In genomic region chr9:133367778-133368177, GRCh38 we compare ENCODE assay signal across 2 cellular contexts.
TF ChIP-seq lines count a peak whose summit lies in the region.

No MANE protein-coding gene starts in this region.

TF ChIP-seq in liver, 16 proteins besides CTCF, POLR2A, EP300 and RAD21:
- TF ChIP-seq, protein P1, sequence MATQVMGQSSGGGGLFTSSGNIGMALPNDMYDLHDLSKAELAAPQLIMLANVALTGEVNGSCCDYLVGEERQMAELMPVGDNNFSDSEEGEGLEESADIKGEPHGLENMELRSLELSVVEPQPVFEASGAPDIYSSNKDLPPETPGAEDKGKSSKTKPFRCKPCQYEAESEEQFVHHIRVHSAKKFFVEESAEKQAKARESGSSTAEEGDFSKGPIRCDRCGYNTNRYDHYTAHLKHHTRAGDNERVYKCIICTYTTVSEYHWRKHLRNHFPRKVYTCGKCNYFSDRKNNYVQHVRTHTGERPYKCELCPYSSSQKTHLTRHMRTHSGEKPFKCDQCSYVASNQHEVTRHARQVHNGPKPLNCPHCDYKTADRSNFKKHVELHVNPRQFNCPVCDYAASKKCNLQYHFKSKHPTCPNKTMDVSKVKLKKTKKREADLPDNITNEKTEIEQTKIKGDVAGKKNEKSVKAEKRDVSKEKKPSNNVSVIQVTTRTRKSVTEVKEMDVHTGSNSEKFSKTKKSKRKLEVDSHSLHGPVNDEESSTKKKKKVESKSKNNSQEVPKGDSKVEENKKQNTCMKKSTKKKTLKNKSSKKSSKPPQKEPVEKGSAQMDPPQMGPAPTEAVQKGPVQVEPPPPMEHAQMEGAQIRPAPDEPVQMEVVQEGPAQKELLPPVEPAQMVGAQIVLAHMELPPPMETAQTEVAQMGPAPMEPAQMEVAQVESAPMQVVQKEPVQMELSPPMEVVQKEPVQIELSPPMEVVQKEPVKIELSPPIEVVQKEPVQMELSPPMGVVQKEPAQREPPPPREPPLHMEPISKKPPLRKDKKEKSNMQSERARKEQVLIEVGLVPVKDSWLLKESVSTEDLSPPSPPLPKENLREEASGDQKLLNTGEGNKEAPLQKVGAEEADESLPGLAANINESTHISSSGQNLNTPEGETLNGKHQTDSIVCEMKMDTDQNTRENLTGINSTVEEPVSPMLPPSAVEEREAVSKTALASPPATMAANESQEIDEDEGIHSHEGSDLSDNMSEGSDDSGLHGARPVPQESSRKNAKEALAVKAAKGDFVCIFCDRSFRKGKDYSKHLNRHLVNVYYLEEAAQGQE (IDR thresholded peaks at IDR 0.05), result no peak

TF ChIP-seq in HepG2, 621 proteins besides CTCF, POLR2A, EP300 and RAD21:
- TF ChIP-seq ADNP (CRISPR knock-in tag; IDR thresholded peaks at IDR 0.05) (no peak), AHR (CRISPR knock-in tag; IDR thresholded peaks at IDR 0.05) (no peak), HNF1B (CRISPR knock-in tag; IDR thresholded peaks at IDR 0.05) (no peak), ATM (IDR thresholded peaks at IDR 0.05; ENCODE audit: borderline replicate concordance) (no peak), KDM5A (IDR thresholded peaks at IDR 0.05; ENCODE audit: borderline replicate concordance, low read length) (no peak), CENPX (CRISPR knock-in tag; IDR thresholded peaks at IDR 0.05) (no peak), RBM39 (IDR thresholded peaks at IDR 0.05; ENCODE audit: low read depth, low read length, poor library complexity, severe bottlenecking) (no peak), GPN1 (CRISPR knock-in tag; IDR thresholded peaks at IDR 0.05; ENCODE audit: borderline replicate concordance) (no peak), NFIB (CRISPR knock-in tag; IDR thresholded peaks at IDR 0.05; ENCODE audit: borderline replicate concordance) (no peak), ARNT (IDR thresholded peaks at IDR 0.05) (no peak)
- TF ChIP-seq, protein P2, sequence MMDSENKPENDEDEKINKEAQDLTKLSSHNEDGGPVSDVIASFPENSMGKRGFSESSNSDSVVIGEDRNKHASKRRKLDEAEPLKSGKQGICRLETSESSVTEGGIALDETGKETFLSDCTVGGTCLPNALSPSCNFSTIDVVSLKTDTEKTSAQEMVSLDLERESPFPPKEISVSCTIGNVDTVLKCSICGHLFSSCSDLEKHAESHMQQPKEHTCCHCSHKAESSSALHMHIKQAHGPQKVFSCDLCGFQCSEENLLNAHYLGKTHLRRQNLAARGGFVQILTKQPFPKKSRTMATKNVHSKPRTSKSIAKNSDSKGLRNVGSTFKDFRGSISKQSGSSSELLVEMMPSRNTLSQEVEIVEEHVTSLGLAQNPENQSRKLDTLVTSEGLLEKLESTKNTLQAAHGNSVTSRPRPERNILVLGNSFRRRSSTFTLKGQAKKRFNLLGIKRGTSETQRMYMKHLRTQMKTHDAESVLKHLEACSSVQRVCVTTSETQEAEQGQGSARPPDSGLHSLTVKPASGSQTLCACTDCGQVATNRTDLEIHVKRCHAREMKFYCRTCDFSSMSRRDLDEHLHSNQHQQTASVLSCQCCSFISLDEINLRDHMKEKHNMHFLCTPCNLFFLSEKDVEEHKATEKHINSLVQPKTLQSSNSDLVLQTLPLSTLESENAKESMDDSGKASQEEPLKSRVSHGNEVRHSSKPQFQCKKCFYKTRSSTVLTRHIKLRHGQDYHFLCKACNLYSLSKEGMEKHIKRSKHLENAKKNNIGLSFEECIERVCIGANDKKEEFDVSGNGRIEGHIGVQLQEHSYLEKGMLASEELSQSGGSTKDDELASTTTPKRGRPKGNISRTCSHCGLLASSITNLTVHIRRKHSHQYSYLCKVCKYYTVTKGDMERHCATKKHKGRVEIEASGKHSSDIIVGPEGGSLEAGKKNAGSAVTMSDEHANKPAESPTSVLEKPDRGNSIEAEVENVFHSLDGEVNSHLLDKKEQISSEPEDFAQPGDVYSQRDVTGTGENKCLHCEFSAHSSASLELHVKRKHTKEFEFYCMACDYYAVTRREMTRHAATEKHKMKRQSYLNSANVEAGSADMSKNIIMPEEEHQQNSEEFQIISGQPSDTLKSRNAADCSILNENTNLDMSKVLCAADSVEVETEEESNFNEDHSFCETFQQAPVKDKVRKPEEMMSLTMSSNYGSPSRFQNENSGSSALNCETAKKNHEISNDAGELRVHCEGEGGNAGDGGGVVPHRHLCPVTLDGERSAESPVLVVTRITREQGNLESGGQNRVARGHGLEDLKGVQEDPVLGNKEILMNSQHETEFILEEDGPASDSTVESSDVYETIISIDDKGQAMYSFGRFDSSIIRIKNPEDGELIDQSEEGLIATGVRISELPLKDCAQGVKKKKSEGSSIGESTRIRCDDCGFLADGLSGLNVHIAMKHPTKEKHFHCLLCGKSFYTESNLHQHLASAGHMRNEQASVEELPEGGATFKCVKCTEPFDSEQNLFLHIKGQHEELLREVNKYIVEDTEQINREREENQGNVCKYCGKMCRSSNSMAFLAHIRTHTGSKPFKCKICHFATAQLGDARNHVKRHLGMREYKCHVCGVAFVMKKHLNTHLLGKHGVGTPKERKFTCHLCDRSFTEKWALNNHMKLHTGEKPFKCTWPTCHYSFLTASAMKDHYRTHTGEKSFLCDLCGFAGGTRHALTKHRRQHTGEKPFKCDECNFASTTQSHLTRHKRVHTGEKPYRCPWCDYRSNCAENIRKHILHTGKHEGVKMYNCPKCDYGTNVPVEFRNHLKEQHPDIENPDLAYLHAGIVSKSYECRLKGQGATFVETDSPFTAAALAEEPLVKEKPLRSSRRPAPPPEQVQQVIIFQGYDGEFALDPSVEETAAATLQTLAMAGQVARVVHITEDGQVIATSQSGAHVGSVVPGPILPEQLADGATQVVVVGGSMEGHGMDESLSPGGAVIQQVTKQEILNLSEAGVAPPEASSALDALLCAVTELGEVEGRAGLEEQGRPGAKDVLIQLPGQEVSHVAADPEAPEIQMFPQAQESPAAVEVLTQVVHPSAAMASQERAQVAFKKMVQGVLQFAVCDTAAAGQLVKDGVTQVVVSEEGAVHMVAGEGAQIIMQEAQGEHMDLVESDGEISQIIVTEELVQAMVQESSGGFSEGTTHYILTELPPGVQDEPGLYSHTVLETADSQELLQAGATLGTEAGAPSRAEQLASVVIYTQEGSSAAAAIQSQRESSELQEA (CRISPR knock-in tag; IDR thresholded peaks at IDR 0.05; ENCODE audit: not compliant biosample characterization), result no peak
- TF ChIP-seq, protein P3, sequence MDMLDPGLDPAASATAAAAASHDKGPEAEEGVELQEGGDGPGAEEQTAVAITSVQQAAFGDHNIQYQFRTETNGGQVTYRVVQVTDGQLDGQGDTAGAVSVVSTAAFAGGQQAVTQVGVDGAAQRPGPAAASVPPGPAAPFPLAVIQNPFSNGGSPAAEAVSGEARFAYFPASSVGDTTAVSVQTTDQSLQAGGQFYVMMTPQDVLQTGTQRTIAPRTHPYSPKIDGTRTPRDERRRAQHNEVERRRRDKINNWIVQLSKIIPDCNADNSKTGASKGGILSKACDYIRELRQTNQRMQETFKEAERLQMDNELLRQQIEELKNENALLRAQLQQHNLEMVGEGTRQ (IDR thresholded peaks at IDR 0.05; ENCODE audit: low read depth, low read length), result no peak
- TF ChIP-seq, protein P3 (CRISPR knock-in tag; IDR thresholded peaks at IDR 0.05; ENCODE audit: borderline replicate concordance), result no peak
- TF ChIP-seq, protein P4, sequence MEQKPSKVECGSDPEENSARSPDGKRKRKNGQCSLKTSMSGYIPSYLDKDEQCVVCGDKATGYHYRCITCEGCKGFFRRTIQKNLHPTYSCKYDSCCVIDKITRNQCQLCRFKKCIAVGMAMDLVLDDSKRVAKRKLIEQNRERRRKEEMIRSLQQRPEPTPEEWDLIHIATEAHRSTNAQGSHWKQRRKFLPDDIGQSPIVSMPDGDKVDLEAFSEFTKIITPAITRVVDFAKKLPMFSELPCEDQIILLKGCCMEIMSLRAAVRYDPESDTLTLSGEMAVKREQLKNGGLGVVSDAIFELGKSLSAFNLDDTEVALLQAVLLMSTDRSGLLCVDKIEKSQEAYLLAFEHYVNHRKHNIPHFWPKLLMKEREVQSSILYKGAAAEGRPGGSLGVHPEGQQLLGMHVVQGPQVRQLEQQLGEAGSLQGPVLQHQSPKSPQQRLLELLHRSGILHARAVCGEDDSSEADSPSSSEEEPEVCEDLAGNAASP (CRISPR knock-in tag; IDR thresholded peaks at IDR 0.05; ENCODE audit: borderline replicate concordance), result no peak
- TF ChIP-seq, protein P5, sequence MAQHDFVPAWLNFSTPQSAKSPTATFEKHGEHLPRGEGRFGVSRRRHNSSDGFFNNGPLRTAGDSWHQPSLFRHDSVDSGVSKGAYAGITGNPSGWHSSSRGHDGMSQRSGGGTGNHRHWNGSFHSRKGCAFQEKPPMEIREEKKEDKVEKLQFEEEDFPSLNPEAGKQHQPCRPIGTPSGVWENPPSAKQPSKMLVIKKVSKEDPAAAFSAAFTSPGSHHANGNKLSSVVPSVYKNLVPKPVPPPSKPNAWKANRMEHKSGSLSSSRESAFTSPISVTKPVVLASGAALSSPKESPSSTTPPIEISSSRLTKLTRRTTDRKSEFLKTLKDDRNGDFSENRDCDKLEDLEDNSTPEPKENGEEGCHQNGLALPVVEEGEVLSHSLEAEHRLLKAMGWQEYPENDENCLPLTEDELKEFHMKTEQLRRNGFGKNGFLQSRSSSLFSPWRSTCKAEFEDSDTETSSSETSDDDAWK (CRISPR knock-in tag; IDR thresholded peaks at IDR 0.05), result no peak
